8 cellular contexts compared by ENCODE assay signal in genomic region chr16:81314603-81315270, GRCh38. TPM values are rescaled to one million over a fixed set of nuclear protein-coding genes. Genes with fewer than 3 reads are reported as not detected.
DNase-seq lines count a peak whose midpoint lies in the region; ATAC-seq and TF ChIP-seq lines count a peak whose summit lies in the region.

TSS of gene GAN (plus strand) at chr16:81314962. CDS start at chr16:81315114, 152 bp downstream.

- TF ChIP-seq CTCF in GM13976 (IDR thresholded peaks at IDR 0.05; ENCODE audit: borderline replicate concordance, control extremely low read depth, extremely low read depth, insufficient read depth, missing control alignments) (no peak), adrenal gland (IDR thresholded peaks at IDR 0.05) (no peak), transverse colon (IDR thresholded peaks at IDR 0.05) (no peak)

- peaks cover 8% of the 10 kb centered on the region for H3K79me2 ChIP-seq in trophoblast cell (ENCODE audit: control insufficient read depth, insufficient read depth, low read length, poor library complexity)

- intact Hi-C loops in adrenal gland (cut with DNase I) = no loop called here
- intact Hi-C loops in cardiac septum (cut with DNase I) = loop anchor here (10.0 kb wide), 1 partner anchor 220 kb away; the partner anchor contains the start of gene GCSH
- intact Hi-C loops in transverse colon (cut with DNase I; ENCODE audit: low total_unique reads) = loop anchor here (5.0 kb wide), 1 partner anchor 42 kb away; no protein-coding TSS in a partner anchor

- peaks cover 12 to 47% of the 10 kb centered on the region in 2 donors for H3K4me1 ChIP-seq in adrenal gland (replicated peaks in 1 of 2)
- H3K4me1 ChIP-seq in trophoblast cell (ENCODE audit: control insufficient read depth in 1 of 2, insufficient read depth in 2 of 2, low read length in 2 of 2) = peaks cover 2 to 16% of the 10 kb centered on the region in 2 experiments
- H3K4me1 ChIP-seq in transverse colon = peaks cover 14 to 49% (median 30%) of the 10 kb centered on the region in 4 donors

- DNase-seq in GM13976 (ENCODE audit: low spot score) (peak; percentile 94), NCI-H1436 treated with DMSO at 0.1 percent for 48 hours (lab: John Stamatoyannopoulos, UW) (peak; percentile 66), T follicular helper cell (ENCODE audit: low read depth) (peak; percentile 90), adrenal gland (peak; percentile 95 to 98 (median 96)), cardiac septum (ENCODE audit: low spot score) (peak; percentile 98), trophoblast cell (peak; percentile 97), transverse colon (peak; percentile 96)

- no peaks in the 10 kb centered on the region for H3K9me3 ChIP-seq in adrenal gland (replicated peaks in 1 of 3)
- H3K9me3 ChIP-seq in trophoblast cell (ENCODE audit: insufficient read depth, low read depth, low read length) = no peaks in the 10 kb centered on the region
- no peaks in the 10 kb centered on the region for H3K9me3 ChIP-seq in transverse colon

- H3K79me1 ChIP-seq in trophoblast cell (ENCODE audit: low read length) = peaks cover 4% of the 10 kb centered on the region

- H2BK5ac ChIP-seq in trophoblast cell (ENCODE audit: low read depth, low read length, poor library complexity) = peak within 1 kb of the TSS; percentile 45

- H3K4me3 ChIP-seq in adrenal gland (peak within 1 kb of the TSS; percentile 32 to 83 (median 78)), trophoblast cell (ENCODE audit: low read depth, low read length) (peak within 1 kb of the TSS; percentile 98), transverse colon (peak within 1 kb of the TSS; percentile 81 to 96 (median 86))

- in situ Hi-C loops in GM13976 (cut with MboI; ENCODE audit: low sequenced_read_pairs, unreplicated experiment) (no loop called here), transverse colon (cut with MboI; ENCODE audit: low pct_ligation_motif_present in 1 of 4, low pct_unique_long_range_greater_than_20kb in 1 of 4, low sequenced_read_pairs in 3 of 4) (loop anchor here in 3 of 4 donors (10.0 to 25.0 kb wide), 3 partner anchors 50 to 302 kb away; partner anchors contain the start of genes CENPN (in 1 of the 3) and CMC2 (in 1 of the 3))

- no peak within 1 kb of the TSS for H3K23ac ChIP-seq in trophoblast cell (ENCODE audit: low read length)

- H3K36me3 ChIP-seq in adrenal gland (replicated peaks in 1 of 2) = no peaks in the 10 kb centered on the region
- peaks cover 0 to 3% of the 10 kb centered on the region in 2 experiments for H3K36me3 ChIP-seq in trophoblast cell (ENCODE audit: control insufficient read depth in 1 of 2, insufficient read depth in 2 of 2, low read length in 2 of 2)
- H3K36me3 ChIP-seq in transverse colon = no peaks in the 10 kb centered on the region

- H4K8ac ChIP-seq in trophoblast cell (ENCODE audit: low read depth, low read length) = peak within 1 kb of the TSS; percentile 89

- H2BK12ac ChIP-seq in trophoblast cell (ENCODE audit: low read length) = no peak within 1 kb of the TSS

- H4K12ac ChIP-seq in trophoblast cell (ENCODE audit: low read depth, low read length) = peak within 1 kb of the TSS; percentile 29

- H2BK120ac ChIP-seq in trophoblast cell (ENCODE audit: insufficient read depth, low read length, poor library complexity) = peak within 1 kb of the TSS; percentile 55

- peak within 1 kb of the TSS; percentile 81 for H3K14ac ChIP-seq in trophoblast cell (ENCODE audit: low read length)

- H2AFZ ChIP-seq in trophoblast cell (ENCODE audit: insufficient read depth, low read length, poor library complexity) = peak within 1 kb of the TSS; percentile 86

- peak within 1 kb of the TSS; percentile 68 for H3K4me2 ChIP-seq in trophoblast cell (ENCODE audit: low read length)

- H3K27me3 ChIP-seq in adrenal gland (no peaks in the 10 kb centered on the region), trophoblast cell (ENCODE audit: insufficient read depth, low read length) (no peaks in the 10 kb centered on the region), transverse colon (no peaks in the 10 kb centered on the region)

- H3K27ac ChIP-seq in adrenal gland = peak within 1 kb of the TSS; percentile 6 to 93 (median 91)
- peak within 1 kb of the TSS; percentile 77 for H3K27ac ChIP-seq in trophoblast cell (ENCODE audit: low read depth, low read length)
- peak within 1 kb of the TSS; percentile 95 to 97 (median 96) for H3K27ac ChIP-seq in transverse colon

- WGBS in adrenal gland, 4 donors = 0% methylated on average over 4 to 75 of the region's 75 CpGs
- no CpG with 5 or more reads among the region's 75 CpGs for WGBS in trophoblast cell (ENCODE audit: extremely low coverage, insufficient coverage, insufficient read length)
- 0% methylated on average over 44 of the region's 75 CpGs; no CpG with 5 or more reads in 1 of the 2 donors for WGBS in transverse colon (ENCODE audit: low coverage in 1 of 2), 2 donors

- ATAC-seq in HG02852 (IDR thresholded peaks at IDR 0.05; ENCODE audit: unreplicated experiment) = peak; percentile 93

- TF ChIP-seq POLR2A in adrenal gland (IDR thresholded peaks at IDR 0.05) (peak; percentile 74 to 94), transverse colon (IDR thresholded peaks at IDR 0.05) (peak; percentile 95)

- H3K4ac ChIP-seq in trophoblast cell (ENCODE audit: low read depth, low read length) = peak within 1 kb of the TSS; percentile 70

- H4K91ac ChIP-seq in trophoblast cell (ENCODE audit: low read depth, low read length) = peak within 1 kb of the TSS; percentile 71

- H2AK5ac ChIP-seq in trophoblast cell (ENCODE audit: low read length) = no peak within 1 kb of the TSS

- no peak for TF ChIP-seq EP300 in transverse colon (IDR thresholded peaks at IDR 0.05; ENCODE audit: low read depth)

- H3K18ac ChIP-seq in trophoblast cell (ENCODE audit: low read length) = peak within 1 kb of the TSS; percentile 71

- H3K9ac ChIP-seq in trophoblast cell (ENCODE audit: low read length) = peak within 1 kb of the TSS; percentile 87

RNA-seq across cellular contexts. Expression of gene GAN, which starts in this region (rescaled TPM):
- total RNA-seq in adrenal gland = 1 to 10 TPM; 3.0 to 7.5 (median 4.7) TPM
- polyA plus RNA-seq in adrenal gland = 1 to 10 TPM; 1.0 to 1.9 (median 1.5) TPM
- 13.3 TPM for total RNA-seq in cardiac septum
- polyA plus RNA-seq in trophoblast cell (2013) = 13.0 and 13.8 TPM in 2 replicates
- total RNA-seq in transverse colon = 100 to 1,000 TPM in 1 of 4 donors, 10 to 100 TPM in 3; 12.9 to 378 (median 14.7) TPM

Comparison
In these comparisons a context has a peak if more than half of its experiments do, and no peak if none do; other contexts are left out.
1. Peak in every context shown above with its lines: DNase-seq, ATAC-seq, H3K4me3 ChIP-seq and H3K27ac ChIP-seq.
2. intact Hi-C loops: an anchor here in cardiac septum (10.0 kb wide) and transverse colon (5.0 kb wide); none called in adrenal gland.